ENCODE assay signal across 13 cellular contexts in the genomic region with DNA sequence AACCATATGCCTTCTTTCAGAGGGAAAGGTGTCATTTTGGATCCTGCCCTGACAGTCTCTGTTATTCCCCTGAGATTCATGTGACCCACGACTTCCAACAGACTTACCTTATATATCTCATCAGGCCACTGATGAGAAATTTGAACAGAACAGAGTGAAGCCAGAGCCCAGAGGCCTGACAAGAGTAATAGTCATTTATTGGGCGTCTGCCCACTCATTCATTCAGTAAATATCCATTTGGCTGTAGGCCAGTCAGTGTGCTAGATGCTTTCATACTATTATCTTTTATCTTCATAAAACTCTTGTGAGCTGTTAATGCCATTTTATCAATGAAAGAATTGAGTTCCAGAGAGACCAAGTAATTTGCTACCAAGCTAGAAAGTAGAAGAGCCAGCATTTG. TPM values are rescaled to one million over a fixed set of nuclear protein-coding genes. Genes with fewer than 3 reads are reported as not detected.
DNase-seq lines count a peak whose midpoint lies in the region; FAIRE-seq and TF ChIP-seq lines count a peak whose summit lies in the region.
"Had no signal": no experiment of that assay in that cellular context is flagged by ENCODE, and none has a peak within 500 bp of the region (broad histone marks: within the 10 kb centered on the region; RNA-seq: fewer than 3 reads in every experiment).

No MANE protein-coding gene starts in this region.

- peak; percentile 78 for DNase-seq in EL
- peak; percentile 53 for DNase-seq in NCI-H1694 (lab: John Stamatoyannopoulos, UW)
- peak; percentile 84 for DNase-seq in bronchial epithelial cell (ENCODE audit: low read depth)
- DNase-seq in medulla oblongata (ENCODE audit: extremely low spot score), result peak; percentile 27
- DNase-seq in NCI-H1417 treated with DMSO at 0.1 percent for 48 hours (lab: John Stamatoyannopoulos, UW), result no peak
- DNase-seq in HK-2 (ENCODE audit: unreplicated experiment), result no peak
- no peak for DNase-seq in posterior vena cava (ENCODE audit: low spot score)
- no peak for DNase-seq in NCI-H345 treated with DMSO at 0.1 percent for 48 hours (lab: John Stamatoyannopoulos, UW; ENCODE audit: unreplicated experiment)
- DNase-seq: activated B cell treated with CpG ODN at 0.5 μM for 24 hours; activated T-cell treated with anti-CD3 and anti-CD28 coated beads, Interleukin-2, amount 50 U/mL, for 48 hours; cerebellar nuclear complex; NCI-H2227 treated with DMSO at 0.1 percent for 48 hours; right cardiac atrium had no signal

- intact Hi-C loops in posterior vena cava (cut with DNase I), result no loop called here

- FAIRE-seq in bronchial epithelial cell (lab: Jason Lieb, UNC), result no peak

- no peak overlapping the region for H3K4me3 ChIP-seq in bronchial epithelial cell (ENCODE audit: low read depth, low read length)

- no peaks in the 10 kb centered on the region for H3K36me3 ChIP-seq in bronchial epithelial cell (ENCODE audit: control insufficient read depth, insufficient read depth, low read length)

- no peaks in the 10 kb centered on the region for H3K27me3 ChIP-seq in bronchial epithelial cell (ENCODE audit: control insufficient read depth, insufficient read depth, low read length)

- TF ChIP-seq CTCF in bronchial epithelial cell (IDR thresholded peaks at IDR 0.05; ENCODE audit: insufficient read depth, low read length, severe bottlenecking), result no peak

RNA-seq across cellular contexts. Expression of gene PTPDC1, which starts 2.2 kb away (rescaled TPM):
- total RNA-seq in bronchial epithelial cell (7.9 and 11.1 TPM in 2 replicates), posterior vena cava (10 to 100 TPM; 11.6 to 13.7 TPM)

Comparison
In these comparisons a context has a peak if more than half of its experiments do, and no peak if none do; other contexts are left out.
1. DNase-seq: peak in EL (single experiment), NCI-H1694 (single experiment), bronchial epithelial cell (single experiment) and medulla oblongata (single experiment); none in NCI-H1417 treated with DMSO at 0.1 percent for 48 hours (single experiment), HK-2 (single experiment), posterior vena cava (single experiment) and NCI-H345 treated with DMSO at 0.1 percent for 48 hours (single experiment).